1 cellular context compared by ENCODE assay signal in the genomic region with DNA sequence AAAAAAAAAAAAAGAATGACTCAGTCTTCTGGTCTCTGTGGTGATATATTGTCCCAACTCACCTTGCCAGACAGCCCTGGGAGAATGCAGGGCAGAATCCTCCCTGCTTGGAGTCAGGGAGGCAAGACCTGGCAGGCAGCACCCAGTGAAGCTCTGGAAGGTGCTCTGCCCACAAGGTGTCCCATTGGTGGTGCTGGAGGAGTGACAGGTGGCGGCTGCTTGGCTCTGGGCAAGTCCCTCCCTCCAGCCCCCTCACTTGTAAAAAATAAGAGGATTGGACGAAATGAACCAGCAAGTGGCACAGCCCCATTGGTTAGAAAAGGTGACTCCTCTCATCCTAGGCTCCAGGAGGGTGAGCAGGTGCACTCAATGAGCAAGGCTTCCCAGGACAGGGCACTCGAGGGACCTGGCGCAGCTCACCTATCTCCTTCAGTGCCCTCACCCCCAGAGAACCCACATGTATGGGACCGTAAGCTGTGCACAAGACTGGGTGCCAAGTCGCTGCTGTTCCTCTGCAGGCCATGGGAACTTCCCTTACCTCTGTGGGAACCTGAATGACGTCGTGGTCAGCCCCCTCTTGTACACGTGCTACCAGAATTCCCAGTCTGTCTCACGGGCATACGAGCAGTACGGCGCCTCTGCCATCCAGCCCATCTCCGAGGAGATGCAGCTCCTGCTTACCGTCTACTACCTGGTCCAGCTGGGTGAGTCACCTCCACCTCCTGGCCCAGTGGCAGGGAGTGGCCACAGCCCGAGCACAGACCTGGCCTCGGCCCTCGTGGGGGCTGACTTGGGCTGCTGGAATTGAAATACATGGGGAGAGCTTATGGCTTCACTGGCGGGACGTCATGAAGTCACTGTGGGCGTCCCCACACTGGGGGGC.
TF ChIP-seq lines count a peak whose summit lies in the region.

No MANE protein-coding gene starts in this region.

TF ChIP-seq in GM23338, 12 proteins besides CTCF, POLR2A, EP300 and RAD21 (continued from another document):
- TF ChIP-seq, protein P1, sequence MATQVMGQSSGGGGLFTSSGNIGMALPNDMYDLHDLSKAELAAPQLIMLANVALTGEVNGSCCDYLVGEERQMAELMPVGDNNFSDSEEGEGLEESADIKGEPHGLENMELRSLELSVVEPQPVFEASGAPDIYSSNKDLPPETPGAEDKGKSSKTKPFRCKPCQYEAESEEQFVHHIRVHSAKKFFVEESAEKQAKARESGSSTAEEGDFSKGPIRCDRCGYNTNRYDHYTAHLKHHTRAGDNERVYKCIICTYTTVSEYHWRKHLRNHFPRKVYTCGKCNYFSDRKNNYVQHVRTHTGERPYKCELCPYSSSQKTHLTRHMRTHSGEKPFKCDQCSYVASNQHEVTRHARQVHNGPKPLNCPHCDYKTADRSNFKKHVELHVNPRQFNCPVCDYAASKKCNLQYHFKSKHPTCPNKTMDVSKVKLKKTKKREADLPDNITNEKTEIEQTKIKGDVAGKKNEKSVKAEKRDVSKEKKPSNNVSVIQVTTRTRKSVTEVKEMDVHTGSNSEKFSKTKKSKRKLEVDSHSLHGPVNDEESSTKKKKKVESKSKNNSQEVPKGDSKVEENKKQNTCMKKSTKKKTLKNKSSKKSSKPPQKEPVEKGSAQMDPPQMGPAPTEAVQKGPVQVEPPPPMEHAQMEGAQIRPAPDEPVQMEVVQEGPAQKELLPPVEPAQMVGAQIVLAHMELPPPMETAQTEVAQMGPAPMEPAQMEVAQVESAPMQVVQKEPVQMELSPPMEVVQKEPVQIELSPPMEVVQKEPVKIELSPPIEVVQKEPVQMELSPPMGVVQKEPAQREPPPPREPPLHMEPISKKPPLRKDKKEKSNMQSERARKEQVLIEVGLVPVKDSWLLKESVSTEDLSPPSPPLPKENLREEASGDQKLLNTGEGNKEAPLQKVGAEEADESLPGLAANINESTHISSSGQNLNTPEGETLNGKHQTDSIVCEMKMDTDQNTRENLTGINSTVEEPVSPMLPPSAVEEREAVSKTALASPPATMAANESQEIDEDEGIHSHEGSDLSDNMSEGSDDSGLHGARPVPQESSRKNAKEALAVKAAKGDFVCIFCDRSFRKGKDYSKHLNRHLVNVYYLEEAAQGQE (IDR thresholded peaks at IDR 0.05; ENCODE audit: unreplicated experiment) = no peak
- TF ChIP-seq, protein P2, sequence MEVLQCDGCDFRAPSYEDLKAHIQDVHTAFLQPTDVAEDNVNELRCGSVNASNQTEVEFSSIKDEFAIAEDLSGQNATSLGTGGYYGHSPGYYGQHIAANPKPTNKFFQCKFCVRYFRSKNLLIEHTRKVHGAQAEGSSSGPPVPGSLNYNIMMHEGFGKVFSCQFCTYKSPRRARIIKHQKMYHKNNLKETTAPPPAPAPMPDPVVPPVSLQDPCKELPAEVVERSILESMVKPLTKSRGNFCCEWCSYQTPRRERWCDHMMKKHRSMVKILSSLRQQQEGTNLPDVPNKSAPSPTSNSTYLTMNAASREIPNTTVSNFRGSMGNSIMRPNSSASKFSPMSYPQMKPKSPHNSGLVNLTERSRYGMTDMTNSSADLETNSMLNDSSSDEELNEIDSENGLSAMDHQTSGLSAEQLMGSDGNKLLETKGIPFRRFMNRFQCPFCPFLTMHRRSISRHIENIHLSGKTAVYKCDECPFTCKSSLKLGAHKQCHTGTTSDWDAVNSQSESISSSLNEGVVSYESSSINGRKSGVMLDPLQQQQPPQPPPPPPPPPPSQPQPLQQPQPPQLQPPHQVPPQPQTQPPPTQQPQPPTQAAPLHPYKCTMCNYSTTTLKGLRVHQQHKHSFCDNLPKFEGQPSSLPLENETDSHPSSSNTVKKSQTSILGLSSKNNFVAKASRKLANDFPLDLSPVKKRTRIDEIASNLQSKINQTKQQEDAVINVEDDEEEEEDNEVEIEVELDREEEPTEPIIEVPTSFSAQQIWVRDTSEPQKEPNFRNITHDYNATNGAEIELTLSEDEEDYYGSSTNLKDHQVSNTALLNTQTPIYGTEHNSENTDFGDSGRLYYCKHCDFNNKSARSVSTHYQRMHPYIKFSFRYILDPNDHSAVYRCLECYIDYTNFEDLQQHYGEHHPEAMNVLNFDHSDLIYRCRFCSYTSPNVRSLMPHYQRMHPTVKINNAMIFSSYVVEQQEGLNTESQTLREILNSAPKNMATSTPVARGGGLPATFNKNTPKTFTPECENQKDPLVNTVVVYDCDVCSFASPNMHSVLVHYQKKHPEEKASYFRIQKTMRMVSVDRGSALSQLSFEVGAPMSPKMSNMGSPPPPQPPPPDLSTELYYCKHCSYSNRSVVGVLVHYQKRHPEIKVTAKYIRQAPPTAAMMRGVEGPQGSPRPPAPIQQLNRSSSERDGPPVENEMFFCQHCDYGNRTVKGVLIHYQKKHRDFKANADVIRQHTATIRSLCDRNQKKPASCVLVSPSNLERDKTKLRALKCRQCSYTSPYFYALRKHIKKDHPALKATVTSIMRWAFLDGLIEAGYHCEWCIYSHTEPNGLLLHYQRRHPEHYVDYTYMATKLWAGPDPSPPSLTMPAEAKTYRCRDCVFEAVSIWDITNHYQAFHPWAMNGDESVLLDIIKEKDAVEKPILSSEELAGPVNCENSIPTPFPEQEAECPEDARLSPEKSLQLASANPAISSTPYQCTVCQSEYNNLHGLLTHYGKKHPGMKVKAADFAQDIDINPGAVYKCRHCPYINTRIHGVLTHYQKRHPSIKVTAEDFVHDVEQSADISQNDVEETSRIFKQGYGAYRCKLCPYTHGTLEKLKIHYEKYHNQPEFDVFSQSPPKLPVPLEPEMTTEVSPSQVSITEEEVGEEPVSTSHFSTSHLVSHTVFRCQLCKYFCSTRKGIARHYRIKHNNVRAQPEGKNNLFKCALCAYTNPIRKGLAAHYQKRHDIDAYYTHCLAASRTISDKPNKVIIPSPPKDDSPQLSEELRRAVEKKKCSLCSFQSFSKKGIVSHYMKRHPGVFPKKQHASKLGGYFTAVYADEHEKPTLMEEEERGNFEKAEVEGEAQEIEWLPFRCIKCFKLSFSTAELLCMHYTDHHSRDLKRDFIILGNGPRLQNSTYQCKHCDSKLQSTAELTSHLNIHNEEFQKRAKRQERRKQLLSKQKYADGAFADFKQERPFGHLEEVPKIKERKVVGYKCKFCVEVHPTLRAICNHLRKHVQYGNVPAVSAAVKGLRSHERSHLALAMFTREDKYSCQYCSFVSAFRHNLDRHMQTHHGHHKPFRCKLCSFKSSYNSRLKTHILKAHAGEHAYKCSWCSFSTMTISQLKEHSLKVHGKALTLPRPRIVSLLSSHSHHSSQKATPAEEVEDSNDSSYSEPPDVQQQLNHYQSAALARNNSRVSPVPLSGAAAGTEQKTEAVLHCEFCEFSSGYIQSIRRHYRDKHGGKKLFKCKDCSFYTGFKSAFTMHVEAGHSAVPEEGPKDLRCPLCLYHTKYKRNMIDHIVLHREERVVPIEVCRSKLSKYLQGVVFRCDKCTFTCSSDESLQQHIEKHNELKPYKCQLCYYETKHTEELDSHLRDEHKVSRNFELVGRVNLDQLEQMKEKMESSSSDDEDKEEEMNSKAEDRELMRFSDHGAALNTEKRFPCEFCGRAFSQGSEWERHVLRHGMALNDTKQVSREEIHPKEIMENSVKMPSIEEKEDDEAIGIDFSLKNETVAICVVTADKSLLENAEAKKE (CRISPR knock-in tag; IDR thresholded peaks at IDR 0.05) = no peak
- TF ChIP-seq EZH2phosphoT487 (IDR thresholded peaks at IDR 0.05; ENCODE audit: unreplicated experiment) (no peak), ZNF331 (CRISPR knock-in tag; IDR thresholded peaks at IDR 0.05; ENCODE audit: low read depth) (no peak), POLR2AphosphoS5 (IDR thresholded peaks at IDR 0.05; ENCODE audit: low read depth) (no peak), EZH2 (IDR thresholded peaks at IDR 0.05; ENCODE audit: low read depth, unreplicated experiment) (no peak), ZNF114 (CRISPR knock-in tag; IDR thresholded peaks at IDR 0.05) (no peak)
